10 cellular contexts compared by ENCODE assay signal in genomic region chr6:143052282-143052681, GRCh38.
"Had no signal": no experiment of that assay in that cellular context is flagged by ENCODE, and none has a peak within 500 bp of the region (broad histone marks: within the 10 kb centered on the region; RNA-seq: fewer than 3 reads in every experiment).

No MANE protein-coding gene starts in this region.

- H3K36me3 ChIP-seq: HAP-1 had no signal

- H3K4me3 ChIP-seq: GM23248, HAP-1, K562 had no signal

- H3K9me3 ChIP-seq: HAP-1 had no signal

- DNase-seq: GM23248, GOT3, H7, HFFc6, IMR-90, KG1 had no signal

- H3K4me1 ChIP-seq: HAP-1 had no signal

- FAIRE-seq: HTR-8/SVneo, K562 had no signal

- H2AFZ ChIP-seq: GM23248 had no signal

- ATAC-seq: HCT116, K562 had no signal

- H3K27ac ChIP-seq: GM23248 had no signal

- H3K9ac ChIP-seq: GM23248 had no signal
